9 cellular contexts compared by ENCODE assay signal in genomic region chr6:32190946-32191677, GRCh38. TPM values are rescaled to one million over a fixed set of nuclear protein-coding genes. Genes with fewer than 3 reads are reported as not detected.
DNase-seq lines count a peak whose midpoint lies in the region; TF ChIP-seq lines count a peak whose summit lies in the region.
"Had no signal": no experiment of that assay in that cellular context is flagged by ENCODE, and none has a peak within 500 bp of the region (broad histone marks: within the 10 kb centered on the region; RNA-seq: fewer than 3 reads in every experiment).

No MANE protein-coding gene starts in this region.

- H3K9ac ChIP-seq in OCI-LY3 (ENCODE audit: low read length) (peak overlapping the region; percentile 100), endocrine pancreas (ENCODE audit: control insufficient read depth, insufficient read depth, low read length) (peak overlapping the region; percentile 82)

- peaks cover 0 to 2% (median 0%) of the 10 kb centered on the region in 8 donors for H3K9me3 Mint-ChIP-seq in CD4-positive, alpha-beta memory T cell
- H3K9me3 Mint-ChIP-seq in osteocyte (ENCODE audit: unreplicated experiment), result no peaks in the 10 kb centered on the region

- H3K4me3 ChIP-seq in CD4-positive, alpha-beta memory T cell (ENCODE audit: low read length in 2 of 2), result peak overlapping the region; percentile 81 to 99
- H3K4me3 ChIP-seq in OCI-LY3 (ENCODE audit: low read length) (peak overlapping the region; percentile 93), endocrine pancreas (ENCODE audit: control insufficient read depth, insufficient read depth, low read length) (no peak overlapping the region), H7 (ENCODE audit: insufficient read depth, low read depth, low read length) (no peak overlapping the region; the same call in 1 of the 2 replicates)

- H3K4me2 ChIP-seq in OCI-LY3 (ENCODE audit: low read length), result peak overlapping the region; percentile 100

- H3K27ac ChIP-seq in CD4-positive, alpha-beta memory T cell (ENCODE audit: low read depth, low read length), result peak overlapping the region; percentile 98
- peak overlapping the region; percentile 97 for H3K27ac ChIP-seq in OCI-LY3 (ENCODE audit: low read length)

- H3K36me3 Mint-ChIP-seq in CD4-positive, alpha-beta memory T cell, result peaks cover 46 to 57% of the 10 kb centered on the region in 2 donors
- peaks cover 15% of the 10 kb centered on the region for H3K36me3 Mint-ChIP-seq in osteocyte (ENCODE audit: unreplicated experiment)

- H3K27ac Mint-ChIP-seq in CD4-positive, alpha-beta memory T cell, result peak overlapping the region; percentile 92 to 100 (median 99)
- H3K27ac Mint-ChIP-seq in osteocyte (ENCODE audit: unreplicated experiment), result peak overlapping the region; percentile 90

- no peaks in the 10 kb centered on the region for H3K27me3 Mint-ChIP-seq in CD4-positive, alpha-beta memory T cell
- H3K27me3 Mint-ChIP-seq in osteocyte (ENCODE audit: unreplicated experiment), result no peaks in the 10 kb centered on the region

- CTCF ChIA-PET in CD4-positive, alpha-beta memory T cell (lab: Charles Lee; ENCODE audit: partially characterized antibody), result interaction anchor here (0.9 to 3.3 kb wide), 3 partner anchors 11 to 73 kb away, joined by 3 to 18 read pairs (median 13); no protein-coding TSS in a partner anchor

- H3K4me1 ChIP-seq in CD4-positive, alpha-beta memory T cell (ENCODE audit: insufficient read depth, low read length), result peaks cover 58% of the 10 kb centered on the region
- H3K4me1 ChIP-seq in OCI-LY3 (ENCODE audit: low read length), result peaks cover 55% of the 10 kb centered on the region
- H3K4me1 ChIP-seq in endocrine pancreas (ENCODE audit: control insufficient read depth, insufficient read depth, low read length), result peaks cover 4% of the 10 kb centered on the region

- peaks cover 42 to 85% (median 50%) of the 10 kb centered on the region in 4 donors for H3K4me1 Mint-ChIP-seq in CD4-positive, alpha-beta memory T cell
- H3K4me1 Mint-ChIP-seq in osteocyte (ENCODE audit: unreplicated experiment), result peaks cover 58% of the 10 kb centered on the region

- no peak for DNase-seq in CD4-positive, alpha-beta memory T cell
- no peak for DNase-seq in osteocyte (ENCODE audit: extremely low spot score, unreplicated experiment)
- DNase-seq in NCI-H226, result no peak
- no peak for DNase-seq in MV-4-11 (lab: John Stamatoyannopoulos, UW)
- no peak for DNase-seq in H7
- DNase-seq in NCI-H510A (lab: John Stamatoyannopoulos, UW), result no peak
- DNase-seq: activated CD4-positive, alpha-beta T cell treated with anti-CD3 and anti-CD28 coated beads, Interleukin-2, amount 50 U/mL, for 1 hour had no signal

- H3K79me2 ChIP-seq in OCI-LY3 (ENCODE audit: low read length), result peaks cover 48% of the 10 kb centered on the region

- H3K9me3 ChIP-seq in CD4-positive, alpha-beta memory T cell (ENCODE audit: control insufficient read depth in 1 of 2, low read length in 2 of 2), result no peaks in the 10 kb centered on the region
- H3K9me3 ChIP-seq in OCI-LY3 (ENCODE audit: insufficient read depth, low read length) (no peaks in the 10 kb centered on the region), endocrine pancreas (ENCODE audit: control insufficient read depth, low read length) (no peaks in the 10 kb centered on the region)

- no peak overlapping the region for H2AFZ ChIP-seq in OCI-LY3 (ENCODE audit: low read depth, low read length)

- peak overlapping the region; percentile 98 to 100 (median 99) for H3K4me3 Mint-ChIP-seq in CD4-positive, alpha-beta memory T cell
- H3K4me3 Mint-ChIP-seq in osteocyte (ENCODE audit: unreplicated experiment), result peak overlapping the region; percentile 36

- peaks cover 19% of the 10 kb centered on the region for H3K36me3 ChIP-seq in CD4-positive, alpha-beta memory T cell (ENCODE audit: insufficient read depth, low read length)
- H3K36me3 ChIP-seq in OCI-LY3 (replicated peaks; ENCODE audit: low read depth, low read length) (peaks cover 18% of the 10 kb centered on the region), endocrine pancreas (ENCODE audit: control insufficient read depth, insufficient read depth, low read length) (peaks cover 4% of the 10 kb centered on the region), H7 (replicated peaks; ENCODE audit: control insufficient read depth, insufficient read depth, low read length) (peaks cover 17% of the 10 kb centered on the region)

- no peaks in the 10 kb centered on the region for H4K20me1 ChIP-seq in OCI-LY3 (ENCODE audit: insufficient read depth, low read length)

- no peak for TF ChIP-seq CTCF in OCI-LY3 (IDR thresholded peaks at IDR 0.05; ENCODE audit: low read depth, low read length)
- no peak for TF ChIP-seq CTCF in osteocyte (IDR thresholded peaks at IDR 0.05)

- POLR2A ChIA-PET in CD4-positive, alpha-beta memory T cell (lab: Charles Lee; ENCODE audit: partially characterized antibody), result interaction anchor here (0.7 to 12.7 kb wide), 11 partner anchors 11 to 1086 kb away, joined by 3 to 408 read pairs (median 7); partner anchors contain the start of genes AGPAT1, ATF6B, B3GALT4 and BAG6

- intact Hi-C loops in CD4-positive, alpha-beta memory T cell (cut with micrococcal nuclease), result loop anchor here (1.0 to 10.0 kb wide), 5 partner anchors 13 to 1224 kb away; partner anchors contain the start of genes ATF6B, CUTA, HSD17B8 and PHF1

- H3K27me3 ChIP-seq in CD4-positive, alpha-beta memory T cell (ENCODE audit: insufficient read depth, low read length), result no peaks in the 10 kb centered on the region
- H3K27me3 ChIP-seq in OCI-LY3 (ENCODE audit: low read depth, low read length) (no peaks in the 10 kb centered on the region), endocrine pancreas (ENCODE audit: control insufficient read depth, insufficient read depth, low read length) (no peaks in the 10 kb centered on the region), H7 (ENCODE audit: control insufficient read depth, insufficient read depth, low read length) (no peaks in the 10 kb centered on the region)

RNA-seq across cellular contexts. Expression of gene PBX2, which starts 1.1 kb away (rescaled TPM):
- 100 to 1,000 TPM; 188 to 192 TPM for total RNA-seq in CD4-positive, alpha-beta memory T cell
- polyA plus RNA-seq in CD4-positive, alpha-beta memory T cell, result 1 to 10 TPM in 1 of 2 donors, under 1 TPM in 1; 0.57 to 1.8 TPM
- total RNA-seq in osteocyte, result 71.4 and 77.1 TPM in 2 replicates
- total RNA-seq in H7 (2014; rRNA removed; shearing (Covaris generic)), result 64.2 and 67.7 TPM in 2 replicates

RNA-seq across cellular contexts. Expression of gene GPSM3, which starts 1.3 kb away (rescaled TPM):
- total RNA-seq in CD4-positive, alpha-beta memory T cell, result 100 to 1,000 TPM; 309 to 313 TPM
- polyA plus RNA-seq in CD4-positive, alpha-beta memory T cell, result 100 to 1,000 TPM; 110 to 165 TPM
- 7.5 TPM in 2 replicates for total RNA-seq in osteocyte
- total RNA-seq in H7 (2014; rRNA removed; shearing (Covaris generic)), result 21.2 and 26.8 TPM in 2 replicates

RNA-seq across cellular contexts. Expression of gene AGER, which starts 7.1 kb away (rescaled TPM):
- total RNA-seq in CD4-positive, alpha-beta memory T cell, result 10 to 100 TPM; 74.8 to 77.3 TPM
- polyA plus RNA-seq in CD4-positive, alpha-beta memory T cell, result under 1 TPM in 1 of 2 donors, not detected in 1; 0.62 TPM
- total RNA-seq in osteocyte, result 3.8 and 4.1 TPM in 2 replicates
- 2.2 and 2.8 TPM in 2 replicates for total RNA-seq in H7 (2014; rRNA removed; shearing (Covaris generic))

RNA-seq across cellular contexts. Expression of gene RNF5, which starts 12.9 kb away (rescaled TPM):
- 10 to 100 TPM; 44.2 to 47.7 TPM for total RNA-seq in CD4-positive, alpha-beta memory T cell
- polyA plus RNA-seq in CD4-positive, alpha-beta memory T cell, result 100 to 1,000 TPM; 102 to 129 TPM
- total RNA-seq in osteocyte, result 47.1 and 51.6 TPM in 2 replicates
- total RNA-seq in H7 (2014; rRNA removed; shearing (Covaris generic)), result 94.6 and 99.0 TPM in 2 replicates

RNA-seq across cellular contexts. Expression of gene AGPAT1, which starts 15.2 kb away (rescaled TPM):
- total RNA-seq in CD4-positive, alpha-beta memory T cell, result 10 to 100 TPM; 32.2 to 32.8 TPM
- polyA plus RNA-seq in CD4-positive, alpha-beta memory T cell, result 10 to 100 TPM; 15.3 to 16.4 TPM
- total RNA-seq in osteocyte, result 81.1 and 82.6 TPM in 2 replicates
- 99.3 and 113 TPM in 2 replicates for total RNA-seq in H7 (2014; rRNA removed; shearing (Covaris generic))

Comparison
In these comparisons a context has a peak if more than half of its experiments do, and no peak if none do; other contexts are left out.
1. H3K4me3 ChIP-seq: peak in CD4-positive, alpha-beta memory T cell (2 of 2) and OCI-LY3 (single experiment); none in endocrine pancreas (single experiment) and H7 (single experiment).
2. RNA of gene GPSM3, which starts 1.3 kb away (total RNA-seq): 309 to 313 TPM in CD4-positive, alpha-beta memory T cell; 21.2 to 26.8 TPM in H7 and 7.5 TPM in osteocyte; every median in the first group is over 10 times any median in the second.
3. RNA of gene AGER, which starts 7.1 kb away (total RNA-seq): 74.8 to 77.3 TPM in CD4-positive, alpha-beta memory T cell; 3.8 to 4.1 TPM in osteocyte and 2.2 to 2.8 TPM in H7; every median in the first group is over 10 times any median in the second.